In the genomic region with DNA sequence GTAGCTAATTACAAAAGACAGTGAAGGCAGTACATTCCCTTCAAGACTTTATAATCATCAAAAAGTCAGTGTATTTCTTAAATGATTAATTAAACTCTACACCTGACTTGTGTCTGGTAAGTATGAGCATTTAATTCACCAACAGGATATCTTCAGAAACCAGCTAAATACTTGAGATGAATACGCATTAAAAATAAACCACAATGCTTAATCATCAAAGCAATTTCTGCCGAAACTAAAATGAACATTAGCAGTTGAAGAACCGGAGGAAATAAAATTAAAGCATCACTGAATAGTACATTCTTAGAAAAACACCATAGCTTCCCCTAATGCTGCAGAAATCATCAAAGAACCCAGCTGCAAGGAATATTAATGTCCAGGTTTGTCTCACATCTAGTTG, we compare ENCODE assay signal across 28 cellular contexts. TPM values are rescaled to one million over a fixed set of nuclear protein-coding genes. Genes with fewer than 3 reads are reported as not detected.
"Had no signal": no experiment of that assay in that cellular context is flagged by ENCODE, and none has a peak within 500 bp of the region (broad histone marks: within the 10 kb centered on the region; RNA-seq: fewer than 3 reads in every experiment).

No MANE protein-coding gene starts in this region.

- H3K27ac ChIP-seq: adrenal gland, body of pancreas, cardiac muscle cell, parathyroid adenoma, thyroid gland, upper lobe of right lung had no signal

- H3K27me3 ChIP-seq: adrenal gland, body of pancreas, cardiac muscle cell, thyroid gland, upper lobe of right lung had no signal

- H3K4me1 ChIP-seq: adrenal gland, parathyroid adenoma, thyroid gland, upper lobe of right lung had no signal

- H2AFZ ChIP-seq: parathyroid adenoma had no signal

- FAIRE-seq: endometrium had no signal

- H3K27ac Mint-ChIP-seq: activated naive CD8-positive, alpha-beta T cell; activated T-helper 2 cell treated with anti-CD3 and anti-CD28 coated beads, Interferon-gamma antibody, Interleukin-2, Interleukin-4, amounts not matched to agents 10 μg/mL and 5 μg/mL and 100 μg/mL, durations not matched to agents 14 hours and 24 hours and 36 hours; dendritic cell treated with granulocyte-macrophage colony-stimulating factor and Interleukin-4, amounts not matched to agents 40 ng/mL and 50 ng/mL, for 4 days; memory B cell; nephron progenitor cell; stimulated activated naive CD8-positive, alpha-beta T cell treated with anti-CD3 and anti-CD28 coated beads, Interleukin-15, Interleukin-2, amounts not matched to agents 100 ng/mL and 50 ng/mL, for 24 hours; T-helper 1 cell treated with Interleukin-12 subunit alpha and Interleukin-12 subunit beta and Interleukin-4 antibody, amounts not matched to agents 30 μg/mL and 1 μg/mL, for 36 hours; WTC11 had no signal

- H3K9me3 Mint-ChIP-seq: activated T-cell treated with anti-CD3 and anti-CD28 coated beads, Interleukin-2, amount 50 U/mL, for 4 hours; activated T-helper 2 cell treated with anti-CD3 and anti-CD28 coated beads, Interferon-gamma antibody, Interleukin-2, Interleukin-4, amounts not matched to agents 10 μg/mL and 5 μg/mL and 100 μg/mL, durations not matched to agents 14 hours and 24 hours and 36 hours; dendritic cell treated with granulocyte-macrophage colony-stimulating factor and Interleukin-4, amounts not matched to agents 40 ng/mL and 50 ng/mL, for 4 days; memory B cell; nephron progenitor cell; stimulated activated naive CD8-positive, alpha-beta T cell treated with anti-CD3 and anti-CD28 coated beads, Interleukin-15, Interleukin-2, amounts not matched to agents 100 ng/mL and 50 ng/mL, for 24 hours; T-helper 1 cell treated with Interleukin-12 subunit alpha and Interleukin-12 subunit beta and Interleukin-4 antibody, amounts not matched to agents 30 μg/mL and 1 μg/mL, for 36 hours; WTC11 had no signal

- H3K36me3 Mint-ChIP-seq: activated naive CD8-positive, alpha-beta T cell; memory B cell; WTC11 had no signal

- H3K79me2 ChIP-seq: parathyroid adenoma had no signal

- H3K4me1 Mint-ChIP-seq: memory B cell had no signal

- ATAC-seq: activated T-cell treated with anti-CD3 and anti-CD28 coated beads, Interleukin-2, amount 50 U/mL, for 4 hours; body of pancreas; right cardiac atrium; upper lobe of right lung; WTC11 had no signal

- H3K36me3 ChIP-seq: adrenal gland, cardiac muscle cell, thyroid gland, upper lobe of right lung had no signal

- H3K27me3 Mint-ChIP-seq: memory B cell; stimulated activated naive CD8-positive, alpha-beta T cell treated with anti-CD3 and anti-CD28 coated beads, Interleukin-15, Interleukin-2, amounts not matched to agents 100 ng/mL and 50 ng/mL, for 24 hours had no signal

- DNase-seq: activated CD8-positive, alpha-beta memory T cell treated with anti-CD3 and anti-CD28 coated beads, Interleukin-2, amount 50 U/mL, for 48 hours; activated naive CD4-positive, alpha-beta T cell; activated T-cell treated with anti-CD3 and anti-CD28 coated beads, Interleukin-2, amount 50 U/mL, for 4 hours; adrenal gland; body of pancreas; effector CD4-positive, alpha-beta T cell; erythroblast; foreskin melanocyte; nephron progenitor cell; right cardiac atrium; stimulated activated CD4-positive, alpha-beta T cell treated with anti-CD3 and anti-CD28 coated beads, Interleukin-12 subunit alpha, Interleukin-12 subunit beta, amount 100 ng/mL, for 4 hours; stimulated activated CD4-positive, alpha-beta T cell treated with anti-CD3 and anti-CD28 coated beads, Interleukin-4, amount 100 ng/mL, for 4 hours; substantia nigra; T1000; thyroid gland; upper lobe of right lung had no signal

- H3K9ac ChIP-seq: parathyroid adenoma had no signal

- H3K4me3 Mint-ChIP-seq: activated naive CD8-positive, alpha-beta T cell; activated T-cell treated with anti-CD3 and anti-CD28 coated beads, Interleukin-2, amount 50 U/mL, for 4 hours; dendritic cell treated with granulocyte-macrophage colony-stimulating factor and Interleukin-4, amounts not matched to agents 40 ng/mL and 50 ng/mL, for 4 days; memory B cell; nephron progenitor cell; stimulated activated naive CD8-positive, alpha-beta T cell treated with anti-CD3 and anti-CD28 coated beads, Interleukin-15, Interleukin-2, amounts not matched to agents 100 ng/mL and 50 ng/mL, for 24 hours; T-helper 1 cell treated with Interleukin-12 subunit alpha and Interleukin-12 subunit beta and Interleukin-4 antibody, amounts not matched to agents 30 μg/mL and 1 μg/mL, for 36 hours; WTC11 had no signal

- H3K4me3 ChIP-seq: adrenal gland, body of pancreas, cardiac muscle cell, thyroid gland, upper lobe of right lung had no signal

- H3K9me3 ChIP-seq: adrenal gland, body of pancreas, thyroid gland, upper lobe of right lung had no signal

RNA-seq across cellular contexts. Expression of gene SLC25A21, which starts 32.7 kb away (rescaled TPM):
- total RNA-seq: activated CD8-positive, alpha-beta memory T cell treated with anti-CD3 and anti-CD28 coated beads for 36 hours; activated T-cell treated with anti-CD3 and anti-CD28 coated beads, Interleukin-2, amount 50 U/mL, for 4 hours; activated T-helper 2 cell treated with anti-CD3 and anti-CD28 coated beads, Interferon-gamma antibody, Interleukin-2, Interleukin-4, amounts not matched to agents 10 μg/mL and 5 μg/mL and 100 μg/mL, durations not matched to agents 14 hours and 24 hours and 36 hours; body of pancreas; mononuclear cell had no signal

RNA-seq across cellular contexts. Expression of gene MIPOL1, which starts 58.0 kb away (rescaled TPM):
- total RNA-seq: activated CD8-positive, alpha-beta memory T cell treated with anti-CD3 and anti-CD28 coated beads for 36 hours; activated T-helper 2 cell treated with anti-CD3 and anti-CD28 coated beads, Interferon-gamma antibody, Interleukin-2, Interleukin-4, amounts not matched to agents 10 μg/mL and 5 μg/mL and 100 μg/mL, durations not matched to agents 14 hours and 24 hours and 36 hours had no signal
